ENCODE assay signal across 1 cellular context in the genomic region with DNA sequence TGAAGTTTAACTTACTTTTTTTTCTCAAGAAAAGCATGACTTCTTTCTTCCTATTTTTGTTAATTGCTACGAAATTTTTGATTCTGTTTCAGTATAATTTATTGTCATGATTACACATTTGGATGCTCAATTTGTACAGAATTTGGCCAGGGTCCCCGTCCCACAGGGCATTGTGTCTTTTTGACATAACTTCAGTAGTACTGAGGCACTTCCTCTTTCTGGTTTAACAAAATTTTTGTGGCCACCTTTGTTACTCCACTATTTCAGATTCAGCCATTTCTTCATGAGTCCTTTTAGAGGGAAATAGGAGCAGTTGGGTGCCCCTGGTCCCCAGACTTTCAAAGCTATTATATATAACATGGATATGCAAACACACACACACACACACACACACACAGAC.
TF ChIP-seq lines count a peak whose summit lies in the region.

No MANE protein-coding gene starts in this region.

TF ChIP-seq in H1, 55 proteins besides CTCF, POLR2A, EP300 and RAD21 (continued from another document):
- no peak for TF ChIP-seq TBP (IDR thresholded peaks at IDR 0.05; ENCODE audit: low read depth, low read length)
- no peak for TF ChIP-seq E2F6 (IDR thresholded peaks at IDR 0.05)
